Comparison of ENCODE assay signal across 8 cellular contexts in the genomic region with DNA sequence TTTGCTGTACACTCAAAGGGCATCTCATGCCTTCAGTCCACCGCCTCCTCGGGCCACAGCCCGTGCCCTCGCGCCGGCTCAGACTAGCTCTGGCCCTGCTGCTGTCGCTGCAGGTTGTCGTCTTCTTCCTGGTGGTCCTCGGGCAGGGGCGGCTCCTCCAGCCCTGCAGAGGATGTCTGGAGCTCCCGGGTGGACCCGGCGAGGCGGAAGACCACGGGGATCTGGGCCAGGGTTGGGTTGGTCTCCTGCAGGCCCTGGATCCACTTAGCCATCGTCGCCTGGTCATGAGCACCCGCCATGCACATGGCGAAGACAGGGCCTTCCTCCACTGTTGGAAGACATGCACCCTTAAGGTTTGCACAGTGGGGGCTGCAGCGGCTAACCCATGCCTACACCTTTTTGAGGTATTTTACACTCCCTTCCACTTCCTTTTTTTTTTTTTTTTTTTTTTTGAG. TPM values are rescaled to one million over a fixed set of nuclear protein-coding genes. Genes with fewer than 3 reads are reported as not detected.
DNase-seq lines count a peak whose midpoint lies in the region; ATAC-seq and TF ChIP-seq lines count a peak whose summit lies in the region.

No MANE protein-coding gene starts in this region.

- POLR2A ChIA-PET in activated naive CD8-positive, alpha-beta T cell treated with anti-CD3 and anti-CD28 coated beads, Interleukin-2, amount 10 ng/mL, durations not matched to agents 7 days and 5 days (lab: Charles Lee), result interaction anchor here (0.7 to 1.8 kb wide), 9 partner anchors 13 to 670 kb away, joined by 3 to 9 read pairs (median 6); a partner anchor contains a TSS

- H3K27me3 Mint-ChIP-seq in activated naive CD8-positive, alpha-beta T cell treated with anti-CD3 and anti-CD28 coated beads, Interleukin-2, amount 10 ng/mL, durations not matched to agents 7 days and 5 days, result no peaks in the 10 kb centered on the region
- peaks cover 3 to 9% (median 5%) of the 10 kb centered on the region in 3 donors for H3K27me3 Mint-ChIP-seq in immature natural killer cell (ENCODE audit: low read depth in 3 of 3)

- ATAC-seq in GM19324 (IDR thresholded peaks at IDR 0.05; ENCODE audit: low FRiP score, unreplicated experiment) (peak; percentile 25), HG03342 (IDR thresholded peaks at IDR 0.05; ENCODE audit: unreplicated experiment) (peak; percentile 18), GM18511 (IDR thresholded peaks at IDR 0.05; ENCODE audit: unreplicated experiment) (no peak)
- peak; percentile 43 for ATAC-seq in activated naive CD8-positive, alpha-beta T cell treated with anti-CD3 and anti-CD28 coated beads, Interleukin-2, amount 10 ng/mL, durations not matched to agents 7 days and 5 days (ENCODE audit: low read depth)

- H3K4me1 Mint-ChIP-seq in activated naive CD8-positive, alpha-beta T cell treated with anti-CD3 and anti-CD28 coated beads, Interleukin-2, amount 10 ng/mL, durations not matched to agents 7 days and 5 days, result peaks cover 13% of the 10 kb centered on the region
- H3K4me1 Mint-ChIP-seq in immature natural killer cell, result peaks cover 13 to 14% of the 10 kb centered on the region in 2 donors

- peak overlapping the region; percentile 87 for H3K27ac Mint-ChIP-seq in activated naive CD8-positive, alpha-beta T cell treated with anti-CD3 and anti-CD28 coated beads, Interleukin-2, amount 10 ng/mL, durations not matched to agents 7 days and 5 days
- H3K27ac Mint-ChIP-seq in immature natural killer cell, result peak overlapping the region; percentile 83 to 96 (median 92)

- DNase-seq in activated naive CD8-positive, alpha-beta T cell treated with anti-CD3 and anti-CD28 coated beads, Interleukin-2, amount 10 ng/mL, durations not matched to agents 7 days and 5 days, result no peak
- DNase-seq in immature natural killer cell (no peak), substantia nigra (lab: John Stamatoyannopoulos, UW) (peak in 10 of 49 donors; percentile 41 to 80 (median 61)), T1000 (lab: John Stamatoyannopoulos, UW) (no peak)

- H3K4me3 Mint-ChIP-seq in activated naive CD8-positive, alpha-beta T cell treated with anti-CD3 and anti-CD28 coated beads, Interleukin-2, amount 10 ng/mL, durations not matched to agents 7 days and 5 days, result peak overlapping the region; percentile 89
- H3K4me3 Mint-ChIP-seq in immature natural killer cell, result peak overlapping the region; percentile 87 to 93 (median 91)

- H3K27ac ChIP-seq in 22Rv1 (peak overlapping the region; percentile 96), substantia nigra (ENCODE audit: low read depth, low read length, poor library complexity, severe bottlenecking) (peak overlapping the region; percentile 94)

- no peak for TF ChIP-seq CTCF in 22Rv1 (IDR thresholded peaks at IDR 0.05)

- peaks cover 9% of the 10 kb centered on the region for H3K36me3 Mint-ChIP-seq in activated naive CD8-positive, alpha-beta T cell treated with anti-CD3 and anti-CD28 coated beads, Interleukin-2, amount 10 ng/mL, durations not matched to agents 7 days and 5 days
- H3K36me3 Mint-ChIP-seq in immature natural killer cell, result peaks cover under 1 to 4% (median 4%) of the 10 kb centered on the region in 3 donors

- no peaks in the 10 kb centered on the region for H3K9me3 Mint-ChIP-seq in activated naive CD8-positive, alpha-beta T cell treated with anti-CD3 and anti-CD28 coated beads, Interleukin-2, amount 10 ng/mL, durations not matched to agents 7 days and 5 days
- H3K9me3 Mint-ChIP-seq in immature natural killer cell, result no peaks in the 10 kb centered on the region

RNA-seq across cellular contexts. Expression of a gene that starts 0.5 kb away (rescaled TPM):
- 10 to 100 TPM; 21.1 to 21.8 TPM for total RNA-seq in activated naive CD8-positive, alpha-beta T cell treated with anti-CD3 and anti-CD28 coated beads, Interleukin-2, amount 10 ng/mL, durations not matched to agents 7 days and 5 days
- polyA plus RNA-seq in immature natural killer cell, result 1 to 10 TPM in 2 of 3 donors, under 1 TPM in 1; 0.78 to 3.3 (median 1.1) TPM

RNA-seq across cellular contexts. Expression of a gene that starts 22.8 kb away (rescaled TPM):
- 10 to 100 TPM; 34.7 to 37.1 TPM for total RNA-seq in activated naive CD8-positive, alpha-beta T cell treated with anti-CD3 and anti-CD28 coated beads, Interleukin-2, amount 10 ng/mL, durations not matched to agents 7 days and 5 days
- 10 to 100 TPM; 25.6 to 29.4 (median 26.2) TPM for polyA plus RNA-seq in immature natural killer cell

RNA-seq across cellular contexts. Expression of a gene that starts 25.3 kb away (rescaled TPM):
- not detected for total RNA-seq in activated naive CD8-positive, alpha-beta T cell treated with anti-CD3 and anti-CD28 coated beads, Interleukin-2, amount 10 ng/mL, durations not matched to agents 7 days and 5 days
- not detected for polyA plus RNA-seq in immature natural killer cell

RNA-seq across cellular contexts. Expression of a gene that starts 32.5 kb away (rescaled TPM):
- not detected for total RNA-seq in activated naive CD8-positive, alpha-beta T cell treated with anti-CD3 and anti-CD28 coated beads, Interleukin-2, amount 10 ng/mL, durations not matched to agents 7 days and 5 days
- not detected for polyA plus RNA-seq in immature natural killer cell

RNA-seq across cellular contexts. Expression of a gene that starts 52.9 kb away (rescaled TPM):
- 10 to 100 TPM; 47.0 to 49.0 TPM for total RNA-seq in activated naive CD8-positive, alpha-beta T cell treated with anti-CD3 and anti-CD28 coated beads, Interleukin-2, amount 10 ng/mL, durations not matched to agents 7 days and 5 days
- polyA plus RNA-seq in immature natural killer cell, result 100 to 1,000 TPM in 1 of 3 donors, 10 to 100 TPM in 2; 88.4 to 102 (median 98.3) TPM
